Comparison of ENCODE assay signal across 10 cellular contexts in the genomic region with DNA sequence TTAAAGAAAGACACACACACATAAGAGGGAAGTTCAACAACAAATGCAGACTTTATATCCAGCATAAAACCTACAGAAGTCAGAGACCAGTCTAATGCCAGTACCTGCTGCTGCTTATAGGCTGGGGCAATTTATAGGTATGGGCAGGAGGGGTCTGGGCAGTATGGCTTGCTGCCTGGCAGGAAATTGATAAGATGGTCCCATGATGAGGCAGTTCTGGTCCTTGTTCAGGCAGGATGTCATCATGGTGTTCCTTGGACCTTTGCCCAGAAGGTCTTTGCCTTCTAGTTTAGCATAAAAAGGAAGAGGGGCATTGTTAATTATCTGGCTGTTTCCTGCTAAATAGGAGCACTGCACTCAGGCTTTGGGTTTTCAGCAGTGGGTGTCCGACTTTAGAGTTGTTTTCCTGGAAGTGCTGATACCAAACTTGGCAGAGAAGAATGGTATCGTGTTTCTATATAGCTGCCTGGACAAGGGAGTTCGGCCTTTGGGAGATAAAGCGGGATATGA. TPM values are rescaled to one million over a fixed set of nuclear protein-coding genes. Genes with fewer than 3 reads are reported as not detected.
A peak's percentile ranks its signal among the peaks of the same experiment; 100 is the strongest.
DNase-seq lines count a peak whose midpoint lies in the region; ATAC-seq and TF ChIP-seq lines count a peak whose summit lies in the region.
"Had no signal": no experiment of that assay in that cellular context is flagged by ENCODE, and none has a peak within 500 bp of the region (broad histone marks: within the 10 kb centered on the region; RNA-seq: fewer than 3 reads in every experiment).

No MANE protein-coding gene starts in this region.

- no peak overlapping the region for H2AFZ ChIP-seq in hepatocyte

- TF ChIP-seq CTCF in hepatocyte (IDR thresholded peaks at IDR 0.05; ENCODE audit: poor library complexity): no peak

- H4K20me1 ChIP-seq in hepatocyte (ENCODE audit: insufficient read depth, poor library complexity, severe bottlenecking): no peaks in the 10 kb centered on the region

- intact Hi-C loops in Right ventricle myocardium inferior (cut with DNase I) (loop anchor here (1.0 to 5.0 kb wide), 2 partner anchors 50 to 87 kb away; a partner anchor contains a TSS), cardiac septum (cut with DNase I) (loop anchor here (5.0 kb wide), 1 partner anchor 48 kb away; a partner anchor contains a TSS), aorta (cut with DNase I) (no loop called here)

- H3K36me3 ChIP-seq in hepatocyte (replicated peaks; ENCODE audit: insufficient read depth, low read depth): no peaks in the 10 kb centered on the region
- H3K36me3 ChIP-seq in aorta (ENCODE audit: control insufficient read depth in 1 of 2, insufficient read depth in 2 of 2, low read length in 1 of 2): no peaks in the 10 kb centered on the region
- H3K36me3 ChIP-seq: sigmoid colon had no signal

- no peaks in the 10 kb centered on the region for H3K9me2 ChIP-seq in hepatocyte (replicated peaks; ENCODE audit: insufficient read depth)

- WGBS in hepatocyte (ENCODE audit: low lambda C conversion rate, missing lambda C conversion rate): 90% methylated on average over 4 of the region's 4 CpGs
- WGBS in aorta, 2 donors: 47 to 56% methylated on average over 4 of the region's 4 CpGs

- H3K4me2 ChIP-seq in hepatocyte: no peak overlapping the region

- H3K9me3 ChIP-seq in hepatocyte (ENCODE audit: low read depth) (no peaks in the 10 kb centered on the region), aorta (ENCODE audit: control insufficient read depth, low read length) (no peaks in the 10 kb centered on the region)
- H3K9me3 ChIP-seq: sigmoid colon had no signal

- no peaks in the 10 kb centered on the region for H3K79me2 ChIP-seq in hepatocyte

- peak; percentile 32 for ATAC-seq in Right ventricle myocardium inferior
- peak; percentile 54 for ATAC-seq in aorta (ENCODE audit: low FRiP score)
- ATAC-seq: activated naive CD4-positive, alpha-beta T cell treated with anti-CD3 and anti-CD28 coated beads, Interleukin-2, amount 50 U/mL, for 72 hours had no signal

- DNase-seq in Right ventricle myocardium inferior (ENCODE audit: missing footprints): no peak
- no peak for DNase-seq in cardiac septum (ENCODE audit: low spot score)
- peak; percentile 10 for DNase-seq in amniotic stem cell (lab: John Stamatoyannopoulos, UW)
- DNase-seq in hepatocyte (ENCODE audit: low spot score): peak; percentile 21
- DNase-seq in aorta: no peak
- no peak for DNase-seq in HT-29 (ENCODE audit: low spot score)
- no peak for DNase-seq in AG20443 (ENCODE audit: low spot score)
- no peak for DNase-seq in activated naive CD4-positive, alpha-beta T cell treated with Interleukin-2 at 50 U/mL for 16 hours
- DNase-seq: sigmoid colon had no signal

- H3K4me3 ChIP-seq in hepatocyte (no peak overlapping the region), aorta (ENCODE audit: low read length in 2 of 2) (no peak overlapping the region)
- H3K4me3 ChIP-seq: sigmoid colon had no signal

- H3K27ac ChIP-seq in hepatocyte (no peak overlapping the region), aorta (ENCODE audit: low read depth in 1 of 2, low read length in 2 of 2) (no peak overlapping the region)

- H3K4me1 ChIP-seq in hepatocyte (ENCODE audit: insufficient read depth) (no peaks in the 10 kb centered on the region), aorta (ENCODE audit: control insufficient read depth in 1 of 2, insufficient read depth in 2 of 2, low read length in 2 of 2) (no peaks in the 10 kb centered on the region)
- H3K4me1 ChIP-seq: sigmoid colon had no signal

- H3K27me3 ChIP-seq in hepatocyte (no peaks in the 10 kb centered on the region), aorta (ENCODE audit: control insufficient read depth in 1 of 2, insufficient read depth in 2 of 2, low read length in 1 of 2) (no peaks in the 10 kb centered on the region)
- H3K27me3 ChIP-seq: sigmoid colon had no signal

RNA-seq across cellular contexts. Expression of a gene that starts 10.4 kb away (rescaled TPM):
- total RNA-seq in Right ventricle myocardium inferior (3.3 TPM), cardiac septum (0.48 TPM), hepatocyte (not detected in 2 replicates), aorta (1 to 10 TPM; 5.3 to 5.4 TPM)
- polyA plus RNA-seq in hepatocyte (not detected in 2 replicates), aorta (1 to 10 TPM; 1.6 to 3.8 TPM)
- not detected in 2 replicates for total RNA-seq in HT-29 (2014; rRNA removed; shearing (Covaris generic))

RNA-seq across cellular contexts. Expression of a gene that starts 49.6 kb away (rescaled TPM):
- 12.0 TPM for total RNA-seq in Right ventricle myocardium inferior
- 17.9 TPM for total RNA-seq in cardiac septum
- total RNA-seq in hepatocyte: 0.07 TPM in 1 of 2 replicates, not detected in the other
- not detected in 2 replicates for polyA plus RNA-seq in hepatocyte
- total RNA-seq in aorta: 1 to 10 TPM; 3.8 to 5.7 TPM
- polyA plus RNA-seq in aorta: 1 to 10 TPM; 1.9 to 2.1 TPM
- 0.33 and 3.3 TPM in 2 replicates for total RNA-seq in HT-29 (2014; rRNA removed; shearing (Covaris generic))

Comparison
In these comparisons a context has a peak if more than half of its experiments do, and no peak if none do; other contexts are left out.
1. DNase-seq: peak in amniotic stem cell (single experiment) and hepatocyte (single experiment); none in Right ventricle myocardium inferior (single experiment), cardiac septum (single experiment), aorta (0 of 2), HT-29 (single experiment), AG20443 (single experiment) and activated naive CD4-positive, alpha-beta T cell treated with Interleukin-2 at 50 U/mL for 16 hours (single experiment).
2. intact Hi-C loops: an anchor here in Right ventricle myocardium inferior (1.0 to 5.0 kb wide) and cardiac septum (5.0 kb wide); none called in aorta.